21 cellular contexts compared by ENCODE assay signal in the genomic region with DNA sequence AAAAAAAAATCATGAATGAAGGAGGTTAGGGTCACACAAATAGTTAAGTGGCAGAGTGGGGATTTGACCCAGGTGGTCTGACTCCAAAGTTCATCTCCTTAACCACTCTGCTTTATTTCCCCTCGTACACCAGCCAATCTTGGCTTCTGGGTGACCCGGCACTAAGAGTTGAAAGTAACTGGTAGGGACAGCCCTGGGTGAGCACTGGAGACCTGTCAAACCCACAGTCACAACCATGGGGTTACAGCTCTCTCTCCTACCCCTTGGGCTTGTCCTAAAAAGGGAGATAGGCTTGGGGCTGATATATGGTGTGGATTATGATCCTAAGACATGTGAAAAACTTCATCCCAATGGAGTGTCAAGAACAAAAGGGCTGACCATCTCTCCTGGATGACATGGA. TPM values are rescaled to one million over a fixed set of nuclear protein-coding genes. Genes with fewer than 3 reads are reported as not detected.
DNase-seq lines count a peak whose midpoint lies in the region; ATAC-seq and TF ChIP-seq lines count a peak whose summit lies in the region.
"Had no signal": no experiment of that assay in that cellular context is flagged by ENCODE, and none has a peak within 500 bp of the region (broad histone marks: within the 10 kb centered on the region; RNA-seq: fewer than 3 reads in every experiment).

No MANE protein-coding gene starts in this region.

- H3K14ac ChIP-seq in mesenchymal stem cell (ENCODE audit: low read length in 2 of 2), result peak overlapping the region in 1 of 2 experiments; percentile 41

- no peak overlapping the region for H3K27ac Mint-ChIP-seq in activated naive CD8-positive, alpha-beta T cell treated with anti-CD3 and anti-CD28 coated beads, Interleukin-2, amount 50 U/mL, for 24 hours
- H3K27ac Mint-ChIP-seq: activated CD4-positive, alpha-beta T cell treated with anti-CD3 and anti-CD28 coated beads, Interleukin-2, amount 10 ng/mL, durations not matched to agents 7 days and 5 days had no signal

- no peak overlapping the region for H3K9ac ChIP-seq in mesenchymal stem cell (ENCODE audit: low read length)
- no peak overlapping the region for H3K9ac ChIP-seq in smooth muscle cell (ENCODE audit: low read depth)
- H3K9ac ChIP-seq: BLaER1 treated with 17β-estradiol and CSF1 and Interleukin-3, amounts not matched to agents 10 nM and 100 nM had no signal

- H3K27me3 Mint-ChIP-seq in activated naive CD8-positive, alpha-beta T cell treated with anti-CD3 and anti-CD28 coated beads, Interleukin-2, amount 50 U/mL, for 24 hours, result no peaks in the 10 kb centered on the region
- H3K27me3 Mint-ChIP-seq: natural killer cell treated with Interleukin-12 subunit alpha and Interleukin-12 subunit beta and Interleukin-15 and Interleukin-18, amount 100 ng/mL, for 72 hours had no signal

- peak overlapping the region; percentile 70 to 97 for H3K18ac ChIP-seq in mesenchymal stem cell (ENCODE audit: low read depth in 1 of 2, low read length in 2 of 2)

- peaks cover 38% of the 10 kb centered on the region for H3F3A ChIP-seq in smooth muscle cell (ENCODE audit: low read depth)

- peaks cover 76% of the 10 kb centered on the region for H3K79me2 ChIP-seq in smooth muscle cell (ENCODE audit: low read depth)

- no peak overlapping the region for H3K4me3 Mint-ChIP-seq in activated naive CD8-positive, alpha-beta T cell treated with anti-CD3 and anti-CD28 coated beads, Interleukin-2, amount 50 U/mL, for 24 hours
- H3K4me3 Mint-ChIP-seq: activated CD4-positive, alpha-beta T cell treated with anti-CD3 and anti-CD28 coated beads, Interleukin-2, amount 10 ng/mL, durations not matched to agents 7 days and 5 days; natural killer cell treated with Interleukin-12 subunit alpha and Interleukin-12 subunit beta and Interleukin-15 and Interleukin-18, amount 100 ng/mL, for 72 hours had no signal

- no peaks in the 10 kb centered on the region for H3K4me1 Mint-ChIP-seq in activated naive CD8-positive, alpha-beta T cell treated with anti-CD3 and anti-CD28 coated beads, Interleukin-2, amount 50 U/mL, for 24 hours
- H3K4me1 Mint-ChIP-seq: activated CD4-positive, alpha-beta T cell treated with anti-CD3 and anti-CD28 coated beads, Interleukin-2, amount 10 ng/mL, durations not matched to agents 7 days and 5 days had no signal

- H3K4me2 ChIP-seq in mesenchymal stem cell (ENCODE audit: low read length, poor library complexity, severe bottlenecking) (no peak overlapping the region), smooth muscle cell (peak overlapping the region; percentile 61)
- H3K4me2 ChIP-seq: BLaER1 treated with 17β-estradiol and CSF1 and Interleukin-3, amounts not matched to agents 10 nM and 100 nM had no signal

- H2BK12ac ChIP-seq in mesenchymal stem cell (ENCODE audit: low read length in 2 of 2), result peak overlapping the region; percentile 38 to 78

- H3K4me3 ChIP-seq in heart right ventricle, result no peak overlapping the region
- no peak overlapping the region for H3K4me3 ChIP-seq in mesenchymal stem cell (ENCODE audit: insufficient read depth in 1 of 2, low read depth in 1 of 2, low read length in 2 of 2)
- H3K4me3 ChIP-seq in smooth muscle cell, result no peak overlapping the region
- H3K4me3 ChIP-seq: BLaER1 treated with 17β-estradiol and CSF1 and Interleukin-3, amounts not matched to agents 10 nM and 100 nM had no signal

- intact Hi-C loops in heart right ventricle (cut with DNase I) (loop anchor here in 1 of 10 donors (5.0 kb wide), 1 partner anchor 50 kb away; no protein-coding TSS in a partner anchor), left ventricle myocardium superior (cut with micrococcal nuclease) (no loop called here)

- DNase-seq in heart right ventricle (no peak), left ventricle myocardium superior (no peak), mesenchymal stem cell (no peak), smooth muscle cell (lab: John Stamatoyannopoulos, UW; ENCODE audit: unreplicated experiment) (no peak)
- no peak for DNase-seq in activated naive CD8-positive, alpha-beta T cell treated with anti-CD3 and anti-CD28 coated beads, Interleukin-2, amount 50 U/mL, for 24 hours
- no peak for DNase-seq in stimulated activated CD4-positive, alpha-beta T cell treated with anti-CD3 and anti-CD28 coated beads, Interleukin-15, amount 100 ng/mL, for 24 hours
- DNase-seq: activated CD4-positive, alpha-beta T cell treated with anti-CD3 and anti-CD28 coated beads, Interleukin-2, amount 10 ng/mL, durations not matched to agents 7 days and 5 days; activated gamma-delta T cell treated with Interleukin-2 at 50 U/mL for 16 hours; cortex of kidney; foreskin melanocyte; GF-D8; KBM-7; mammary epithelial cell; NCI-H2081; NCI-H510A treated with DMSO at 0.1 percent for 48 hours; retina; stimulated activated naive CD8-positive, alpha-beta T cell treated with anti-CD3 and anti-CD28 coated beads, Interleukin-15, Interleukin-2, amounts not matched to agents 100 U/mL and 50 U/mL, for 24 hours had no signal

- peak overlapping the region; percentile 79 for H4K8ac ChIP-seq in mesenchymal stem cell (ENCODE audit: low read length)

- H3K79me1 ChIP-seq in mesenchymal stem cell (replicated peaks; ENCODE audit: low read length, poor library complexity, severe bottlenecking), result no peaks in the 10 kb centered on the region

- H3K4ac ChIP-seq in mesenchymal stem cell (ENCODE audit: low read depth in 1 of 2, low read length in 2 of 2), result peak overlapping the region; percentile 65 to 96

- H2AFZ ChIP-seq in mesenchymal stem cell (ENCODE audit: low read depth, low read length), result no peak overlapping the region
- no peak overlapping the region for H2AFZ ChIP-seq in smooth muscle cell (ENCODE audit: low read depth)

- H2BK5ac ChIP-seq in mesenchymal stem cell (ENCODE audit: low read depth, low read length, poor library complexity, severe bottlenecking), result no peak overlapping the region

- peak overlapping the region; percentile 46 for H2BK15ac ChIP-seq in mesenchymal stem cell (ENCODE audit: low read depth, poor library complexity, severe bottlenecking)

- no peaks in the 10 kb centered on the region for H3K9me3 ChIP-seq in heart right ventricle
- no peaks in the 10 kb centered on the region for H3K9me3 ChIP-seq in mesenchymal stem cell (ENCODE audit: control insufficient read depth, low read length)
- no peaks in the 10 kb centered on the region for H3K9me3 ChIP-seq in smooth muscle cell (replicated peaks; ENCODE audit: low read depth)
- H3K9me3 ChIP-seq: BLaER1 treated with 17β-estradiol and CSF1 and Interleukin-3, amounts not matched to agents 10 nM and 100 nM had no signal

- H2AK5ac ChIP-seq in mesenchymal stem cell (ENCODE audit: low read length, severe bottlenecking), result peak overlapping the region; percentile 91

- WGBS in heart right ventricle, 2 donors, result 57 to 70% methylated on average over 2 of the region's 2 CpGs
- WGBS in mesenchymal stem cell, result 96% methylated on average over 2 of the region's 2 CpGs
- WGBS in smooth muscle cell (ENCODE audit: low lambda C conversion rate), result 93% methylated on average over 2 of the region's 2 CpGs

- H3K23ac ChIP-seq in mesenchymal stem cell (ENCODE audit: low read length in 2 of 2), result no peak overlapping the region

- TF ChIP-seq CTCF in heart right ventricle (IDR thresholded peaks at IDR 0.05) (no peak), smooth muscle cell (IDR thresholded peaks at IDR 0.05; ENCODE audit: borderline replicate concordance, insufficient read depth, poor library complexity, severe bottlenecking) (no peak)

- ATAC-seq in heart right ventricle (no peak), left ventricle myocardium superior (no peak), HG03108 (IDR thresholded peaks at IDR 0.05; ENCODE audit: unreplicated experiment) (no peak), GM21423 (IDR thresholded peaks at IDR 0.05; ENCODE audit: unreplicated experiment) (no peak)
- ATAC-seq in activated naive CD8-positive, alpha-beta T cell treated with anti-CD3 and anti-CD28 coated beads, Interleukin-2, amount 50 U/mL, for 24 hours, result no peak
- ATAC-seq: stimulated activated naive CD8-positive, alpha-beta T cell treated with anti-CD3 and anti-CD28 coated beads, Interleukin-15, Interleukin-2, amounts not matched to agents 100 U/mL and 50 U/mL, for 24 hours had no signal

- H3K36me3 ChIP-seq in heart right ventricle (peaks cover 0 to 17% (median 0%) of the 10 kb centered on the region in 9 donors), mesenchymal stem cell (ENCODE audit: control insufficient read depth in 1 of 2, insufficient read depth in 2 of 2, low read depth in 1 of 2, low read length in 2 of 2) (peaks cover 0 to 21% of the 10 kb centered on the region in 2 experiments), smooth muscle cell (ENCODE audit: low read depth) (no peaks in the 10 kb centered on the region)

- H3K4me1 ChIP-seq in heart right ventricle, result peaks cover 34 to 100% (median 99%) of the 10 kb centered on the region in 9 donors
- peaks cover 21% of the 10 kb centered on the region for H3K4me1 ChIP-seq in mesenchymal stem cell (ENCODE audit: control insufficient read depth, insufficient read depth, low read depth, low read length)
- H3K4me1 ChIP-seq in smooth muscle cell (ENCODE audit: low read depth), result peaks cover 53% of the 10 kb centered on the region

- H2BK120ac ChIP-seq in mesenchymal stem cell (ENCODE audit: low read depth, low read length), result no peak overlapping the region

- H3K27me3 ChIP-seq in heart right ventricle (no peaks in the 10 kb centered on the region), mesenchymal stem cell (ENCODE audit: control insufficient read depth in 1 of 2, insufficient read depth in 1 of 2, low read length in 2 of 2) (no peaks in the 10 kb centered on the region), smooth muscle cell (ENCODE audit: low read depth) (no peaks in the 10 kb centered on the region)
- H3K27me3 ChIP-seq: BLaER1 treated with 17β-estradiol and CSF1 and Interleukin-3, amounts not matched to agents 10 nM and 100 nM had no signal

- H4K20me1 ChIP-seq in smooth muscle cell (ENCODE audit: low read depth), result no peaks in the 10 kb centered on the region

- H3K27ac ChIP-seq in heart right ventricle, result peak overlapping the region; percentile 38 to 100 (median 80)
- H3K27ac ChIP-seq in mesenchymal stem cell (ENCODE audit: low read length, poor library complexity, severe bottlenecking), result peak overlapping the region; percentile 82
- peak overlapping the region; percentile 91 for H3K27ac ChIP-seq in smooth muscle cell (ENCODE audit: low read depth)
- H3K27ac ChIP-seq: BLaER1 treated with 17β-estradiol and CSF1 and Interleukin-3, amounts not matched to agents 10 nM and 100 nM had no signal

- H4K91ac ChIP-seq in mesenchymal stem cell (ENCODE audit: low read length), result peak overlapping the region; percentile 70

- H3K36me3 Mint-ChIP-seq in activated naive CD8-positive, alpha-beta T cell treated with anti-CD3 and anti-CD28 coated beads, Interleukin-2, amount 50 U/mL, for 24 hours (ENCODE audit: low read depth), result no peaks in the 10 kb centered on the region
- H3K36me3 Mint-ChIP-seq: natural killer cell treated with Interleukin-12 subunit alpha and Interleukin-12 subunit beta and Interleukin-15 and Interleukin-18, amount 100 ng/mL, for 72 hours had no signal

- no peaks in the 10 kb centered on the region for H3K9me3 Mint-ChIP-seq in activated naive CD8-positive, alpha-beta T cell treated with anti-CD3 and anti-CD28 coated beads, Interleukin-2, amount 50 U/mL, for 24 hours
- H3K9me3 Mint-ChIP-seq: activated CD4-positive, alpha-beta T cell treated with anti-CD3 and anti-CD28 coated beads, Interleukin-2, amount 10 ng/mL, durations not matched to agents 7 days and 5 days; natural killer cell treated with Interleukin-12 subunit alpha and Interleukin-12 subunit beta and Interleukin-15 and Interleukin-18, amount 100 ng/mL, for 72 hours had no signal

RNA-seq across cellular contexts. Expression of a gene that starts 12.5 kb away (rescaled TPM):
- total RNA-seq in heart right ventricle, result 100 to 1,000 TPM; 498 to 826 (median 608) TPM
- 1,000 to 10,000 TPM in 1 of 2 donors, 100 to 1,000 TPM in 1; 876 to 1,251 TPM for polyA plus RNA-seq in heart right ventricle
- total RNA-seq in left ventricle myocardium superior, result 723 TPM
- 2,552 TPM for polyA plus RNA-seq in mesenchymal stem cell (2013, experiment 1 of 2)
- polyA plus RNA-seq in mesenchymal stem cell (2013, experiment 2 of 2), result 3,066 TPM
- 998 and 1,065 TPM in 2 replicates for total RNA-seq in smooth muscle cell
- 1,105 and 1,684 TPM in 2 replicates for polyA plus RNA-seq in smooth muscle cell
